In the genomic region with DNA sequence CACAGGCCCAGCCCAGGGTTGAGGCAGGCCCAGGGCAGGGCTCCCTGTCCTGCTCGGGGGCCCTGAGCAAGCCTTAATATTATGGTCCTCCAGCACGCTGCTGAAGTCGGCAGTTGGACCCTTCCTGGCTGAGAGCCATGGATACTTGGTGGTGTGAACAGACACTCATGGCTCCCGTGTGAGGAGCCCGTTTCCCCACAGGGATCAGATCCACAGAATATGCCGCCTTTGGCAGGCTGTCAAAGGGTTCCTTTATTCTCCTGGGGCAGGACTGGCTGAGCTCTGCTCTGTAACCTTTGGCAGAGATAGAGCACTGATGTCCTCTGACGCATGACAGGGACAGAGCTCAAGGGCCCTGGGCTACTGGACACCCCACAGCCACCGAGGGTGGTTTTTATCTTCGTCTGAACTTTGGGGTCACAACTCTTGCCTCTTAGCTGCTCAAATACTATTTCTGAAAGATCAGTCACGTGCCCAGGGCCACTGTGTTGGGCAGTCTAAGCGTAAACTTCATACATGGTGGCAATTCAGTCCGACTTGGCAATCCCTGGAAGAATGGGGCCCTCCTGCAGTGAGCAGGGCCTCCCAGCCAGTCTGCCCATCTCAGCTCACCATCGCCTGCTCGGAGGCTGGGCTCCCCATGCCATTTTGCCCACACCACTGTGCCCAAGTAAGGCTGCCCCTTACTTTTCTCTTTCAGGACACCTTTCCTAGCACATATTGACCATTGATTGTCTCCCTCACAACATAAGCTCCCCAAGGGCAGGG, we compare ENCODE assay signal across 1 cellular context.
TF ChIP-seq lines count a peak whose summit lies in the region.

No MANE protein-coding gene starts in this region.

TF ChIP-seq in HepG2, 621 proteins besides CTCF, POLR2A, EP300 and RAD21 (continued from another document and continues in another):
- TF ChIP-seq, protein P1, sequence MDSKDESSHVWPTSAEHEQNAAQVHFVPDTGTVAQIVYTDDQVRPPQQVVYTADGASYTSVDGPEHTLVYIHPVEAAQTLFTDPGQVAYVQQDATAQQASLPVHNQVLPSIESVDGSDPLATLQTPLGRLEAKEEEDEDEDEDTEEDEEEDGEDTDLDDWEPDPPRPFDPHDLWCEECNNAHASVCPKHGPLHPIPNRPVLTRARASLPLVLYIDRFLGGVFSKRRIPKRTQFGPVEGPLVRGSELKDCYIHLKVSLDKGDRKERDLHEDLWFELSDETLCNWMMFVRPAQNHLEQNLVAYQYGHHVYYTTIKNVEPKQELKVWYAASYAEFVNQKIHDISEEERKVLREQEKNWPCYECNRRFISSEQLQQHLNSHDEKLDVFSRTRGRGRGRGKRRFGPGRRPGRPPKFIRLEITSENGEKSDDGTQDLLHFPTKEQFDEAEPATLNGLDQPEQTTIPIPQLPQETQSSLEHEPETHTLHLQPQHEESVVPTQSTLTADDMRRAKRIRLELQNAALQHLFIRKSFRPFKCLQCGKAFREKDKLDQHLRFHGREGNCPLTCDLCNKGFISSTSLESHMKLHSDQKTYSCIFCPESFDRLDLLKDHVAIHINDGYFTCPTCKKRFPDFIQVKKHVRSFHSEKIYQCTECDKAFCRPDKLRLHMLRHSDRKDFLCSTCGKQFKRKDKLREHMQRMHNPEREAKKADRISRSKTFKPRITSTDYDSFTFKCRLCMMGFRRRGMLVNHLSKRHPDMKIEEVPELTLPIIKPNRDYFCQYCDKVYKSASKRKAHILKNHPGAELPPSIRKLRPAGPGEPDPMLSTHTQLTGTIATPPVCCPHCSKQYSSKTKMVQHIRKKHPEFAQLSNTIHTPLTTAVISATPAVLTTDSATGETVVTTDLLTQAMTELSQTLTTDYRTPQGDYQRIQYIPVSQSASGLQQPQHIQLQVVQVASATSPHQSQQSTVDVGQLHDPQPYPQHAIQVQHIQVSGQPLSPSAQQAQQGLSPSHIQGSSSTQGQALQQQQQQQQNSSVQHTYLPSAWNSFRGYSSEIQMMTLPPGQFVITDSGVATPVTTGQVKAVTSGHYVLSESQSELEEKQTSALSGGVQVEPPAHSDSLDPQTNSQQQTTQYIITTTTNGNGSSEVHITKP (CRISPR knock-in tag; IDR thresholded peaks at IDR 0.05; ENCODE audit: low read depth), result peak; percentile 92
- TF ChIP-seq SMC3 (IDR thresholded peaks at IDR 0.05; ENCODE audit: low read length) (0 out of 2 replicates have a peak, but pooled peaks have one; percentile 30), ETV6 (CRISPR knock-in tag; conservative IDR thresholded peaks at IDR 0.05) (no peak), TCF7 (IDR thresholded peaks at IDR 0.05; ENCODE audit: low read depth) (peak; percentile 42; the same call in 1 of the 2 replicates), ZNF264 (CRISPR knock-in tag; IDR thresholded peaks at IDR 0.05) (0 out of 2 replicates have a peak, but pooled peaks have one; percentile 60), NFE2 (CRISPR knock-in tag; IDR thresholded peaks at IDR 0.05) (no peak), GATAD2A (CRISPR knock-in tag; IDR thresholded peaks at IDR 0.05) (peak; percentile 86), ARID2 (CRISPR knock-in tag; IDR thresholded peaks at IDR 0.05; ENCODE audit: borderline replicate concordance) (no peak), MXD3 (CRISPR knock-in tag; IDR thresholded peaks at IDR 0.05) (no peak), SMAD1 (CRISPR knock-in tag; IDR thresholded peaks at IDR 0.05; ENCODE audit: borderline replicate concordance, low read depth) (no peak), ZKSCAN1 (IDR thresholded peaks at IDR 0.05; ENCODE audit: low read length) (no peak), ZNF124 (CRISPR knock-in tag; IDR thresholded peaks at IDR 0.05) (no peak; the same call in 1 of the 2 replicates), SP140L (CRISPR knock-in tag; IDR thresholded peaks at IDR 0.05; ENCODE audit: borderline replicate concordance) (no peak), SKI (IDR thresholded peaks at IDR 0.05; ENCODE audit: partially characterized antibody) (peak; percentile 16), KLF11 (CRISPR knock-in tag; IDR thresholded peaks at IDR 0.05) (no peak), ZSCAN5A (CRISPR knock-in tag; IDR thresholded peaks at IDR 0.05; ENCODE audit: borderline replicate concordance) (peak; percentile 76; the same call in 1 of the 2 replicates), PAX8 (CRISPR knock-in tag; IDR thresholded peaks at IDR 0.05; ENCODE audit: borderline replicate concordance) (no peak), PHF8 (CRISPR knock-in tag; IDR thresholded peaks at IDR 0.05) (peak; percentile 15; the same call in 1 of the 2 replicates), ZNF879 (CRISPR knock-in tag; IDR thresholded peaks at IDR 0.05) (no peak), IRF2 (CRISPR knock-in tag; IDR thresholded peaks at IDR 0.05) (peak; percentile 18; the same call in 1 of the 2 replicates), ZSCAN9 (CRISPR knock-in tag; IDR thresholded peaks at IDR 0.05; ENCODE audit: borderline replicate concordance) (no peak), AHR (CRISPR knock-in tag; IDR thresholded peaks at IDR 0.05) (no peak), MIER3 (CRISPR knock-in tag; IDR thresholded peaks at IDR 0.05; ENCODE audit: borderline replicate concordance) (peak; percentile 26; the same call in 1 of the 2 replicates), SRY (CRISPR knock-in tag; IDR thresholded peaks at IDR 0.05) (0 out of 2 replicates have a peak, but pooled peaks have one; percentile 39), SPEN (CRISPR knock-in tag; IDR thresholded peaks at IDR 0.05; ENCODE audit: low read depth) (peak; percentile 79; the same call in 1 of the 2 replicates), RELA (CRISPR knock-in tag; IDR thresholded peaks at IDR 0.05) (no peak), ZEB1 (IDR thresholded peaks at IDR 0.05; ENCODE audit: insufficient replicate concordance, low read depth) (no peak), ZHX1 (CRISPR knock-in tag; IDR thresholded peaks at IDR 0.05; ENCODE audit: low read depth) (peak; percentile 86), FLYWCH1 (CRISPR knock-in tag; IDR thresholded peaks at IDR 0.05) (peak; percentile 79; the same call in 1 of the 2 replicates), ZNF224 (CRISPR knock-in tag; IDR thresholded peaks at IDR 0.05) (no peak), ZZZ3 (CRISPR knock-in tag; IDR thresholded peaks at IDR 0.05; ENCODE audit: borderline replicate concordance) (no peak), ZBTB38 (CRISPR knock-in tag; IDR thresholded peaks at IDR 0.05) (peak; percentile 63; the same call in 1 of the 2 replicates), ZNF337 (CRISPR knock-in tag; IDR thresholded peaks at IDR 0.05; ENCODE audit: borderline replicate concordance, low read depth) (no peak), ZNF17 (CRISPR knock-in tag; IDR thresholded peaks at IDR 0.05) (no peak), ZNF281 (CRISPR knock-in tag; IDR thresholded peaks at IDR 0.05; ENCODE audit: borderline replicate concordance) (peak; percentile 9; the same call in 1 of the 2 replicates), ZNF567 (CRISPR knock-in tag; IDR thresholded peaks at IDR 0.05; ENCODE audit: borderline replicate concordance) (no peak), ZFAT (CRISPR knock-in tag; conservative IDR thresholded peaks at IDR 0.05) (no peak), BRCA1 (CRISPR knock-in tag; IDR thresholded peaks at IDR 0.05) (no peak), ZKSCAN5 (CRISPR knock-in tag; IDR thresholded peaks at IDR 0.05) (no peak)
- TF ChIP-seq, protein P2, sequence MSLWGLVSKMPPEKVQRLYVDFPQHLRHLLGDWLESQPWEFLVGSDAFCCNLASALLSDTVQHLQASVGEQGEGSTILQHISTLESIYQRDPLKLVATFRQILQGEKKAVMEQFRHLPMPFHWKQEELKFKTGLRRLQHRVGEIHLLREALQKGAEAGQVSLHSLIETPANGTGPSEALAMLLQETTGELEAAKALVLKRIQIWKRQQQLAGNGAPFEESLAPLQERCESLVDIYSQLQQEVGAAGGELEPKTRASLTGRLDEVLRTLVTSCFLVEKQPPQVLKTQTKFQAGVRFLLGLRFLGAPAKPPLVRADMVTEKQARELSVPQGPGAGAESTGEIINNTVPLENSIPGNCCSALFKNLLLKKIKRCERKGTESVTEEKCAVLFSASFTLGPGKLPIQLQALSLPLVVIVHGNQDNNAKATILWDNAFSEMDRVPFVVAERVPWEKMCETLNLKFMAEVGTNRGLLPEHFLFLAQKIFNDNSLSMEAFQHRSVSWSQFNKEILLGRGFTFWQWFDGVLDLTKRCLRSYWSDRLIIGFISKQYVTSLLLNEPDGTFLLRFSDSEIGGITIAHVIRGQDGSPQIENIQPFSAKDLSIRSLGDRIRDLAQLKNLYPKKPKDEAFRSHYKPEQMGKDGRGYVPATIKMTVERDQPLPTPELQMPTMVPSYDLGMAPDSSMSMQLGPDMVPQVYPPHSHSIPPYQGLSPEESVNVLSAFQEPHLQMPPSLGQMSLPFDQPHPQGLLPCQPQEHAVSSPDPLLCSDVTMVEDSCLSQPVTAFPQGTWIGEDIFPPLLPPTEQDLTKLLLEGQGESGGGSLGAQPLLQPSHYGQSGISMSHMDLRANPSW (CRISPR knock-in tag; IDR thresholded peaks at IDR 0.05; ENCODE audit: borderline replicate concordance), result no peak; the same call in 1 of the 2 replicates
- TF ChIP-seq, protein P3, sequence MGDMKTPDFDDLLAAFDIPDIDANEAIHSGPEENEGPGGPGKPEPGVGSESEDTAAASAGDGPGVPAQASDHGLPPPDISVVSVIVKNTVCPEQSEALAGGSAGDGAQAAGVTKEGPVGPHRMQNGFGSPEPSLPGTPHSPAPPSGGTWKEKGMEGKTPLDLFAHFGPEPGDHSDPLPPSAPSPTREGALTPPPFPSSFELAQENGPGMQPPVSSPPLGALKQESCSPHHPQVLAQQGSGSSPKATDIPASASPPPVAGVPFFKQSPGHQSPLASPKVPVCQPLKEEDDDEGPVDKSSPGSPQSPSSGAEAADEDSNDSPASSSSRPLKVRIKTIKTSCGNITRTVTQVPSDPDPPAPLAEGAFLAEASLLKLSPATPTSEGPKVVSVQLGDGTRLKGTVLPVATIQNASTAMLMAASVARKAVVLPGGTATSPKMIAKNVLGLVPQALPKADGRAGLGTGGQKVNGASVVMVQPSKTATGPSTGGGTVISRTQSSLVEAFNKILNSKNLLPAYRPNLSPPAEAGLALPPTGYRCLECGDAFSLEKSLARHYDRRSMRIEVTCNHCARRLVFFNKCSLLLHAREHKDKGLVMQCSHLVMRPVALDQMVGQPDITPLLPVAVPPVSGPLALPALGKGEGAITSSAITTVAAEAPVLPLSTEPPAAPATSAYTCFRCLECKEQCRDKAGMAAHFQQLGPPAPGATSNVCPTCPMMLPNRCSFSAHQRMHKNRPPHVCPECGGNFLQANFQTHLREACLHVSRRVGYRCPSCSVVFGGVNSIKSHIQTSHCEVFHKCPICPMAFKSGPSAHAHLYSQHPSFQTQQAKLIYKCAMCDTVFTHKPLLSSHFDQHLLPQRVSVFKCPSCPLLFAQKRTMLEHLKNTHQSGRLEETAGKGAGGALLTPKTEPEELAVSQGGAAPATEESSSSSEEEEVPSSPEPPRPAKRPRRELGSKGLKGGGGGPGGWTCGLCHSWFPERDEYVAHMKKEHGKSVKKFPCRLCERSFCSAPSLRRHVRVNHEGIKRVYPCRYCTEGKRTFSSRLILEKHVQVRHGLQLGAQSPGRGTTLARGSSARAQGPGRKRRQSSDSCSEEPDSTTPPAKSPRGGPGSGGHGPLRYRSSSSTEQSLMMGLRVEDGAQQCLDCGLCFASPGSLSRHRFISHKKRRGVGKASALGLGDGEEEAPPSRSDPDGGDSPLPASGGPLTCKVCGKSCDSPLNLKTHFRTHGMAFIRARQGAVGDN (CRISPR knock-in tag; IDR thresholded peaks at IDR 0.05), result peak; percentile 89
